ENCODE assay signal across 1 cellular context in genomic region chr3:186251948-186252619, GRCh38.
TF ChIP-seq lines count a peak whose summit lies in the region.

No MANE protein-coding gene starts in this region.

TF ChIP-seq in H1, 55 proteins besides CTCF, POLR2A, EP300 and RAD21:
- TF ChIP-seq CHD7 (IDR thresholded peaks at IDR 0.05; ENCODE audit: insufficient replicate concordance, low read length) (no peak), ATF3 (IDR thresholded peaks at IDR 0.05; ENCODE audit: insufficient read depth, low read depth, low read length) (no peak), PHF8 (conservative IDR thresholded peaks at IDR 0.05; ENCODE audit: low read depth, low read length) (no peak), BRCA1 (IDR thresholded peaks at IDR 0.05; ENCODE audit: low read depth, low read length) (no peak), TCF12 (IDR thresholded peaks at IDR 0.05; ENCODE audit: low read depth, low read length) (no peak), GTF2F1 (IDR thresholded peaks at IDR 0.05; ENCODE audit: borderline replicate concordance, low read depth, low read length) (no peak), BCL11A (IDR thresholded peaks at IDR 0.05; ENCODE audit: low read depth in 2 of 2, low read length in 2 of 2) (no peak), ASH2L (IDR thresholded peaks at IDR 0.05; ENCODE audit: low read length) (no peak), MAX (IDR thresholded peaks at IDR 0.05) (no peak), SP1 (IDR thresholded peaks at IDR 0.05; ENCODE audit: low read depth, low read length) (no peak), EGR1 (IDR thresholded peaks at IDR 0.05; ENCODE audit: borderline replicate concordance, low read depth, low read length) (no peak), CREB1 (IDR thresholded peaks at IDR 0.05) (no peak), KDM1A (IDR thresholded peaks at IDR 0.05; ENCODE audit: borderline replicate concordance, low read length) (no peak), BACH1 (IDR thresholded peaks at IDR 0.05; ENCODE audit: low read length) (no peak), SIRT6 (IDR thresholded peaks at IDR 0.05; ENCODE audit: low read length) (no peak)
